Comparison of ENCODE assay signal across 8 cellular contexts in the genomic region with DNA sequence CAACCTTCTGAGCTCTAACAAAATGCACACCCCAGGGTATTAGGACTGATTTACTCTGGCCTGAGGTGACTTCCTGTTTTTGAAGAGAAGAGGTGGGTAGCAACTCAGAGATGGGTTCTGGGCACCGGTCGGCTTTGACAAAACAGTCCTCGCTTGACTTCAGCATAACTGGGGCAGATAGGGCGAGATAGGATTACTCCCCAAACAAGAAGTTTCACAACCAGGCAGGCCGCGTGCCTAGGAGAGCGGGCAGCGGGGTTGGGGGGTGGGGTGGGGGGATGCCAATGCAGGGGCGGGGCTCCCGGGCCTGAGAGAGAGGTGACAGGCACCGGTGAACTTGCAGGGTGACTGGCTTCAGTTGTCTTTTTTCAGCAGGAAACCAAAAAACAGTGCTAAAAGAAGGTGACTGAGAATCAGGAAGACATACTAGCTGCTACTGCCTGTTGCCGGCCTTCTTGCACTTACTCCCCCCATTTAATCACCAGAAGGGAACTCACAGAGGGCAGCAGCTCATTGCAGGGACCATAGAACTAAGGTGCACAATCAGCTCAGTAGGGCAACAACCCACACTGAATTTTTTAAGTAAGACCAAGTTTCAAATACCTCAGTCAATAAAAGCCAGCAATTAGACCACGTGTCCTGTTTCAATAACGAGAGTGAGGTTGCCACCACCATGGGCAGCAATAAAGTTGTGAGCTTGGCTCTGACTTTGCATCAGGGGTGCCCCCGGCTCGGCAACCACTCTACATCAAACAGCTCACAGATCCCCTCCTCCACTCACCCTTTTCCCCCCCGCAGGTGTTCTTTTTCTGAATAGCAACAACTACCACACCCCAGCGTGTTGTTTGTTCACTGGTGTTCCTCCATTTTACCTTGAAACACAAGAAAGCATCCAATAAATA. TPM values are rescaled to one million over a fixed set of nuclear protein-coding genes. Genes with fewer than 3 reads are reported as not detected.
DNase-seq lines count a peak whose midpoint lies in the region; ATAC-seq, FAIRE-seq and TF ChIP-seq lines count a peak whose summit lies in the region.

No MANE protein-coding gene starts in this region.

- peaks cover 1% of the 10 kb centered on the region for H3K36me3 Mint-ChIP-seq in T-helper 2 cell treated with Interferon-gamma antibody and Interleukin-4, amounts not matched to agents 5 μg/mL and 100 μg/mL, for 36 hours (ENCODE audit: low read depth)
- H3K36me3 Mint-ChIP-seq in effector memory CD8-positive, alpha-beta T cell (ENCODE audit: insufficient read depth) = peaks cover 20% of the 10 kb centered on the region
- H3K36me3 Mint-ChIP-seq in H9 (ENCODE audit: insufficient read depth in 1 of 3, low read depth in 3 of 3) = no peaks in the 10 kb centered on the region; a peak in 1 of 7 replicates

- FAIRE-seq in GM18507 (lab: Jason Lieb, UNC) (peak; percentile 82), urothelium cell line (lab: Jason Lieb, UNC) (no peak)

- H2AK5ac ChIP-seq in H9 (ENCODE audit: insufficient read length, low read length) = no peak overlapping the region

- H3K36me3 ChIP-seq in transverse colon = no peaks in the 10 kb centered on the region

- no peak overlapping the region for H2BK20ac ChIP-seq in H9 (ENCODE audit: low read depth, low read length, poor library complexity, severe bottlenecking)

- H3K27ac ChIP-seq in transverse colon (peak overlapping the region; percentile 41 to 55 (median 48)), H9 (ENCODE audit: insufficient read length, low read depth, low read length) (no peak overlapping the region)

- H3K4me3 ChIP-seq in transverse colon = no peak overlapping the region

- no peak overlapping the region for H3T11ph ChIP-seq in H9 (ENCODE audit: low read length)

- H3K27me3 Mint-ChIP-seq in T-helper 2 cell treated with Interferon-gamma antibody and Interleukin-4, amounts not matched to agents 5 μg/mL and 100 μg/mL, for 36 hours (ENCODE audit: low read depth) = no peaks in the 10 kb centered on the region
- H3K27me3 Mint-ChIP-seq in effector memory CD8-positive, alpha-beta T cell = no peaks in the 10 kb centered on the region
- H3K27me3 Mint-ChIP-seq in H9 (ENCODE audit: low read depth) = peaks cover 36% of the 10 kb centered on the region

- H2BK15ac ChIP-seq in H9 (ENCODE audit: low read depth, low read length) = no peak overlapping the region

- H3K9me3 Mint-ChIP-seq in T-helper 2 cell treated with Interferon-gamma antibody and Interleukin-4, amounts not matched to agents 5 μg/mL and 100 μg/mL, for 36 hours = no peaks in the 10 kb centered on the region
- H3K9me3 Mint-ChIP-seq in effector memory CD8-positive, alpha-beta T cell = no peaks in the 10 kb centered on the region
- no peaks in the 10 kb centered on the region for H3K9me3 Mint-ChIP-seq in H9

- H2BK120ac ChIP-seq in H9 (ENCODE audit: low read depth, low read length, poor library complexity, severe bottlenecking) = no peak overlapping the region

- DNase-seq in GM18507 (ENCODE audit: extremely low spot score, insufficient read length, low read depth) = no peak
- DNase-seq in T-helper 2 cell treated with Interferon-gamma antibody and Interleukin-4, amounts not matched to agents 5 μg/mL and 100 μg/mL, for 36 hours (ENCODE audit: low spot score) = peak; percentile 48
- DNase-seq in effector memory CD8-positive, alpha-beta T cell = peak; percentile 63 to 67 (median 63)
- DNase-seq in transverse colon = peak; percentile 58
- DNase-seq in urothelium cell line (ENCODE audit: low spot score) = no peak
- DNase-seq in H9 = no peak
- DNase-seq in NCI-H345 treated with DMSO at 0.1 percent for 48 hours (lab: John Stamatoyannopoulos, UW; ENCODE audit: unreplicated experiment) = no peak

- H3K18ac ChIP-seq in H9 (ENCODE audit: insufficient read length, low read depth, low read length) = no peak overlapping the region

- H3K4me2 ChIP-seq in H9 (ENCODE audit: insufficient read depth, insufficient read length, low read length) = no peak overlapping the region

- H3K9me3 ChIP-seq in transverse colon (no peaks in the 10 kb centered on the region), H9 (ENCODE audit: control insufficient read depth, low read depth, low read length) (no peaks in the 10 kb centered on the region)

- no peak overlapping the region for H3K4ac ChIP-seq in H9 (ENCODE audit: low read depth, low read length)

- no peaks in the 10 kb centered on the region for H3K23me2 ChIP-seq in H9 (ENCODE audit: insufficient read length, low read depth, low read length, poor library complexity, severe bottlenecking)

- H3K23ac ChIP-seq in H9 (ENCODE audit: insufficient read length, low read depth, low read length) = no peak overlapping the region

- H3K27me3 ChIP-seq in transverse colon (no peaks in the 10 kb centered on the region), H9 (ENCODE audit: insufficient read depth, low read length) (no peaks in the 10 kb centered on the region)

- ATAC-seq in HG02973 (IDR thresholded peaks at IDR 0.05; ENCODE audit: unreplicated experiment) = peak; percentile 43
- ATAC-seq in effector memory CD8-positive, alpha-beta T cell (replicated peaks) = peak; percentile 63

- no peak for TF ChIP-seq EP300 in transverse colon (IDR thresholded peaks at IDR 0.05; ENCODE audit: low read depth)

- no peaks in the 10 kb centered on the region for H3K79me2 ChIP-seq in H9 (ENCODE audit: insufficient read depth, low read length)

- H3K56ac ChIP-seq in H9 (ENCODE audit: insufficient read length, low read depth, low read length) = no peak overlapping the region

- H2BK5ac ChIP-seq in H9 (ENCODE audit: insufficient read length, low read length) = no peak overlapping the region

- in situ Hi-C loops in transverse colon (cut with MboI; ENCODE audit: low pct_ligation_motif_present in 1 of 4, low pct_unique_long_range_greater_than_20kb in 1 of 4, low sequenced_read_pairs in 3 of 4) = loop anchor here in 3 of 4 donors (5.0 to 25.0 kb wide), 4 partner anchors 213 to 587 kb away; no protein-coding TSS in a partner anchor

- 69 to 72% methylated on average over 3 to 18 of the region's 18 CpGs for WGBS in transverse colon (ENCODE audit: low coverage in 1 of 2), 2 donors
- no CpG with 5 or more reads among the region's 18 CpGs for WGBS in H9 (ENCODE audit: extremely low coverage, insufficient read length, low lambda C conversion rate)

- peaks cover 0 to 26% (median under 1%) of the 10 kb centered on the region in 4 donors for H3K4me1 ChIP-seq in transverse colon
- peaks cover 2% of the 10 kb centered on the region; the same call in 1 of the 2 replicates for H3K4me1 ChIP-seq in H9 (ENCODE audit: insufficient read depth, low read length)

- TF ChIP-seq CTCF in transverse colon (IDR thresholded peaks at IDR 0.05) (no peak), H9 (conservative IDR thresholded peaks at IDR 0.05) (no peak)

- intact Hi-C loops in transverse colon (cut with DNase I; ENCODE audit: low total_unique reads) = no loop called here

- no peak overlapping the region for H3K14ac ChIP-seq in H9 (ENCODE audit: insufficient read depth, low read length)

- no peak overlapping the region for H4K5ac ChIP-seq in H9 (ENCODE audit: insufficient read length, low read depth, low read length)

- no peak for TF ChIP-seq POLR2A in transverse colon (IDR thresholded peaks at IDR 0.05)

- no peak overlapping the region for H4K8ac ChIP-seq in H9 (replicated peaks; ENCODE audit: insufficient read length, low read depth, low read length)

- peak overlapping the region; percentile 72 for H3K4me3 Mint-ChIP-seq in T-helper 2 cell treated with Interferon-gamma antibody and Interleukin-4, amounts not matched to agents 5 μg/mL and 100 μg/mL, for 36 hours
- H3K4me3 Mint-ChIP-seq in effector memory CD8-positive, alpha-beta T cell = peak overlapping the region; percentile 71 to 79
- H3K4me3 Mint-ChIP-seq in H9 = no peak overlapping the region

- no peak overlapping the region for H2BK12ac ChIP-seq in H9 (ENCODE audit: insufficient read length, low read depth, low read length)

- H2AFZ ChIP-seq in H9 (ENCODE audit: low read length) = no peak overlapping the region

- H3K27ac Mint-ChIP-seq in T-helper 2 cell treated with Interferon-gamma antibody and Interleukin-4, amounts not matched to agents 5 μg/mL and 100 μg/mL, for 36 hours = peak overlapping the region; percentile 93
- H3K27ac Mint-ChIP-seq in effector memory CD8-positive, alpha-beta T cell = peak overlapping the region; percentile 96 to 97
- no peak overlapping the region for H3K27ac Mint-ChIP-seq in H9

- peaks cover 80% of the 10 kb centered on the region for H3K4me1 Mint-ChIP-seq in T-helper 2 cell treated with Interferon-gamma antibody and Interleukin-4, amounts not matched to agents 5 μg/mL and 100 μg/mL, for 36 hours (ENCODE audit: low read depth)
- peaks cover 72 to 76% of the 10 kb centered on the region in 2 donors for H3K4me1 Mint-ChIP-seq in effector memory CD8-positive, alpha-beta T cell (ENCODE audit: low read depth in 2 of 2)
- H3K4me1 Mint-ChIP-seq in H9 = peaks cover 34 to 43% of the 10 kb centered on the region in 2 experiments

- H4K20me1 ChIP-seq in H9 (ENCODE audit: control insufficient read depth, insufficient read depth, insufficient read length) = no peaks in the 10 kb centered on the region

- H3K9ac ChIP-seq in H9 (ENCODE audit: extremely low read depth, insufficient read length, low read length) = no peak overlapping the region

- H4K91ac ChIP-seq in H9 (ENCODE audit: insufficient read length, low read depth, low read length) = no peak overlapping the region

- no peaks in the 10 kb centered on the region for H3K79me1 ChIP-seq in H9 (ENCODE audit: insufficient read depth, low read depth, low read length, poor library complexity, severe bottlenecking)

RNA-seq across cellular contexts. Expression of a gene that starts 37.2 kb away (rescaled TPM):
- total RNA-seq in transverse colon (10 to 100 TPM; 23.6 to 56.7 (median 29.2) TPM), H9 (2021) (29.0 and 29.9 TPM in 2 replicates)

Comparison
In these comparisons a context has a peak if more than half of its experiments do, and no peak if none do; other contexts are left out.
1. DNase-seq: peak in T-helper 2 cell treated with Interferon-gamma antibody and Interleukin-4, amounts not matched to agents 5 μg/mL and 100 μg/mL, for 36 hours (single experiment), effector memory CD8-positive, alpha-beta T cell (3 of 3) and transverse colon (single experiment); none in GM18507 (single experiment), urothelium cell line (single experiment), H9 (single experiment) and NCI-H345 treated with DMSO at 0.1 percent for 48 hours (single experiment).
2. H3K27ac Mint-ChIP-seq: peak in T-helper 2 cell treated with Interferon-gamma antibody and Interleukin-4, amounts not matched to agents 5 μg/mL and 100 μg/mL, for 36 hours (single experiment) and effector memory CD8-positive, alpha-beta T cell (2 of 2); none in H9 (0 of 3).
3. H3K4me3 Mint-ChIP-seq: peak in T-helper 2 cell treated with Interferon-gamma antibody and Interleukin-4, amounts not matched to agents 5 μg/mL and 100 μg/mL, for 36 hours (single experiment) and effector memory CD8-positive, alpha-beta T cell (2 of 2); none in H9 (0 of 2).